In the genomic region with DNA sequence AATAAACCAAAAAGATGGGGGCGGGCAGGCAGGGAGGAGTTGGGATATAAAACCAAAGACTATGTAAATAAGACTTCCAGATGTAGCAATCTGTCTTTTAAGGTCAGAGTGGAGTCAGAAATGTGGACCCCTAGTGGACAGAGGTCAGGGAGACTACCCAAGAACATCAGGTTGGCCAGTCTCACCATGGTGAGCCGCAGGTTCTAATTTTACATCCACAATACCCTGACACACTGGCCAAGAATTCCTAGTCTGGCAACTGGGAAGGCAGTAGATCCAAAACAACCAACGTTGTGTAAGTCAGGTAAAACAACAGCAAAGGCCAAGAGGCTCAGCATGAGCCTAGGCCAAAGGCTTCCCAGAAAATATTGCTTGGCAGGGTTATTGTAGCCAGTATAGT, we compare ENCODE assay signal across 9 cellular contexts.
DNase-seq lines count a peak whose midpoint lies in the region; ATAC-seq and TF ChIP-seq lines count a peak whose summit lies in the region.
"Had no signal": no experiment of that assay in that cellular context is flagged by ENCODE, and none has a peak within 500 bp of the region (broad histone marks: within the 10 kb centered on the region; RNA-seq: fewer than 3 reads in every experiment).

No MANE protein-coding gene starts in this region.

- TF ChIP-seq CTCF in GM06990 (IDR thresholded peaks at IDR 0.05; ENCODE audit: insufficient read depth, low read length, poor library complexity, severe bottlenecking) = peak; percentile 4
- TF ChIP-seq CTCF in choroid plexus epithelial cell (conservative IDR thresholded peaks at IDR 0.05; ENCODE audit: low read depth, low read length) = no peak
- peak; percentile 33 for TF ChIP-seq CTCF in osteoblast (IDR thresholded peaks at IDR 0.05; ENCODE audit: extremely low read depth, low read depth, low read length)

- H3K4me2 ChIP-seq in osteoblast (ENCODE audit: insufficient read depth, low read length) = no peak overlapping the region
- H3K4me2 ChIP-seq: hepatocyte had no signal

- H3K79me2 ChIP-seq in osteoblast (ENCODE audit: insufficient read depth, low read length) = peaks cover 60% of the 10 kb centered on the region

- ATAC-seq in GM21576 (IDR thresholded peaks at IDR 0.05; ENCODE audit: unreplicated experiment) (no peak), HG03439 (IDR thresholded peaks at IDR 0.05; ENCODE audit: unreplicated experiment) (no peak)

- DNase-seq in GM06990 (ENCODE audit: extremely low read depth, insufficient read length) (no peak), M059J (ENCODE audit: low read depth) (peak; percentile 10), choroid plexus epithelial cell (ENCODE audit: low read depth) (peak; percentile 43), osteoblast (ENCODE audit: insufficient read length, low spot score, missing footprints) (no peak), HT-29 (ENCODE audit: low spot score) (no peak)
- DNase-seq: NCI-H526 treated with DMSO at 0.1 percent for 48 hours had no signal

- peaks cover 25% of the 10 kb centered on the region for H3K4me1 ChIP-seq in osteoblast (ENCODE audit: insufficient read depth, low read length)

- no peaks in the 10 kb centered on the region for H3K9me3 ChIP-seq in osteoblast (ENCODE audit: low read depth, low read length)

- H3K27ac ChIP-seq in osteoblast (ENCODE audit: low read depth, low read length) = no peak overlapping the region
- H3K27ac ChIP-seq: hepatocyte had no signal

- H3K36me3 ChIP-seq in GM06990 (ENCODE audit: control insufficient read depth, insufficient read depth, low read length) (no peaks in the 10 kb centered on the region), osteoblast (ENCODE audit: insufficient read depth, low read length) (no peaks in the 10 kb centered on the region)

- no peaks in the 10 kb centered on the region for H4K20me1 ChIP-seq in osteoblast (ENCODE audit: insufficient read depth, low read length)

- H2AFZ ChIP-seq in osteoblast (ENCODE audit: low read length) = no peak overlapping the region
- H2AFZ ChIP-seq: hepatocyte had no signal

- H3K4me3 ChIP-seq in GM06990 (replicated peaks; ENCODE audit: low read depth, low read length) (no peak overlapping the region), choroid plexus epithelial cell (ENCODE audit: low read depth, low read length) (no peak overlapping the region), osteoblast (ENCODE audit: insufficient read depth, low read length) (no peak overlapping the region)
- H3K4me3 ChIP-seq: hepatocyte had no signal

- H3K27me3 ChIP-seq in GM06990 (replicated peaks; ENCODE audit: control insufficient read depth, insufficient read depth, low read length) = no peaks in the 10 kb centered on the region; the same call in 1 of the 2 replicates
- H3K27me3 ChIP-seq in osteoblast (ENCODE audit: insufficient read depth, low read length) = no peaks in the 10 kb centered on the region
- H3K27me3 ChIP-seq: hepatocyte had no signal

Comparison
In these comparisons a context has a peak if more than half of its experiments do, and no peak if none do; other contexts are left out.
1. DNase-seq: peak in M059J (single experiment) and choroid plexus epithelial cell (single experiment); none in GM06990 (single experiment), osteoblast (single experiment) and HT-29 (single experiment).